Comparison of ENCODE assay signal across 8 cellular contexts in genomic region chr2:30862054-30862651, GRCh38. TPM values are rescaled to one million over a fixed set of nuclear protein-coding genes. Genes with fewer than 3 reads are reported as not detected.
DNase-seq lines count a peak whose midpoint lies in the region; ATAC-seq and TF ChIP-seq lines count a peak whose summit lies in the region.

No MANE protein-coding gene starts in this region.

- no peak overlapping the region for H3K4me2 ChIP-seq in Karpas-422 (ENCODE audit: low read depth, low read length, poor library complexity, severe bottlenecking)

- CTCF ChIA-PET in RWPE1 (lab: Yijun Ruan, JAX): interaction anchor here (0.6 to 1.3 kb wide), 11 partner anchors 11 to 607 kb away, joined by 3 to 7 read pairs (median 3); no protein-coding TSS in a partner anchor

- peak; percentile 73 for DNase-seq in AG10803 (ENCODE audit: low read depth)
- peak; percentile 62 for DNase-seq in GM13976 (ENCODE audit: low spot score)
- peak; percentile 88 for DNase-seq in Karpas-422
- DNase-seq in RWPE1 (ENCODE audit: low spot score): peak; percentile 78
- DNase-seq in astrocyte of the spinal cord (ENCODE audit: low read depth, low spot score): peak; percentile 64
- peak; percentile 80 for DNase-seq in inferior parietal cortex (ENCODE audit: extremely low spot score)
- peak; percentile 15 to 22 for DNase-seq in stimulated activated CD4-positive, alpha-beta T cell treated with anti-CD3 and anti-CD28 coated beads, Interleukin-4, amount 100 ng/mL, for 4 hours

- TF ChIP-seq CTCF in AG10803 (conservative IDR thresholded peaks at IDR 0.05; ENCODE audit: low read length) (peak; percentile 65), GM13976 (IDR thresholded peaks at IDR 0.05; ENCODE audit: borderline replicate concordance, control extremely low read depth, extremely low read depth, insufficient read depth, missing control alignments) (peak; percentile 69), RWPE1 (conservative IDR thresholded peaks at IDR 0.05; ENCODE audit: low read depth) (peak; percentile 39), astrocyte of the spinal cord (IDR thresholded peaks at IDR 0.05; ENCODE audit: low read depth, low read length) (peak; percentile 61)

- H3K4me3 ChIP-seq in AG10803 (ENCODE audit: low read length): no peak overlapping the region
- no peak overlapping the region for H3K4me3 ChIP-seq in Karpas-422 (ENCODE audit: low read length)
- no peak overlapping the region for H3K4me3 ChIP-seq in astrocyte of the spinal cord (ENCODE audit: low read depth, low read length)

- no peaks in the 10 kb centered on the region for H3K9me2 ChIP-seq in Karpas-422 (replicated peaks; ENCODE audit: insufficient read depth, low read length)

- no peaks in the 10 kb centered on the region for H3K9me3 ChIP-seq in Karpas-422 (ENCODE audit: low read length)

- ATAC-seq in GM21576 (IDR thresholded peaks at IDR 0.05; ENCODE audit: unreplicated experiment): no peak

- H4K20me1 ChIP-seq in Karpas-422 (ENCODE audit: insufficient read depth, low read depth, low read length): no peaks in the 10 kb centered on the region

- no peaks in the 10 kb centered on the region for H3K27me3 ChIP-seq in Karpas-422 (ENCODE audit: low read length)

- H2AFZ ChIP-seq in Karpas-422 (ENCODE audit: low read length): peak overlapping the region; percentile 33; the same call in 1 of the 2 replicates

- H3K27ac ChIP-seq in Karpas-422 (ENCODE audit: low read length) (no peak overlapping the region), RWPE1 (no peak overlapping the region)

- H3K36me3 ChIP-seq in Karpas-422 (ENCODE audit: insufficient read depth, low read length): no peaks in the 10 kb centered on the region

- in situ Hi-C loops in GM13976 (cut with MboI; ENCODE audit: low sequenced_read_pairs, unreplicated experiment) (loop anchor here (25.0 kb wide), 1 partner anchor 475 kb away; no protein-coding TSS in a partner anchor), astrocyte of the spinal cord (cut with HindIII; ENCODE audit: low sequenced_read_pairs) (no loop called here)

- peaks cover 16% of the 10 kb centered on the region for H3K4me1 ChIP-seq in Karpas-422 (ENCODE audit: low read length)

- no peak overlapping the region for H3K9ac ChIP-seq in Karpas-422 (ENCODE audit: low read length)

- POLR2A ChIA-PET in RWPE1 (lab: Yijun Ruan, JAX; ENCODE audit: low non-redundant PET): no interaction called here

- no peaks in the 10 kb centered on the region for H3K79me2 ChIP-seq in Karpas-422 (ENCODE audit: low read length)

RNA-seq across cellular contexts. Expression of gene CAPN13, which starts 54.9 kb away (rescaled TPM):
- not detected in 2 replicates for total RNA-seq in Karpas-422 (2014; rRNA removed; shearing (Covaris generic); ENCODE audit: low replicate concordance)

Comparison
In these comparisons a context has a peak if more than half of its experiments do, and no peak if none do; other contexts are left out.
1. DNase-seq: peak in every context shown above with its lines; median percentile 88 in Karpas-422; 80 in inferior parietal cortex; 78 in RWPE1; 73 in AG10803; 64 in astrocyte of the spinal cord; 62 in GM13976; 18 in stimulated activated CD4-positive, alpha-beta T cell treated with anti-CD3 and anti-CD28 coated beads, Interleukin-4, amount 100 ng/mL, for 4 hours.